Comparison of ENCODE assay signal across 25 cellular contexts in the genomic region with DNA sequence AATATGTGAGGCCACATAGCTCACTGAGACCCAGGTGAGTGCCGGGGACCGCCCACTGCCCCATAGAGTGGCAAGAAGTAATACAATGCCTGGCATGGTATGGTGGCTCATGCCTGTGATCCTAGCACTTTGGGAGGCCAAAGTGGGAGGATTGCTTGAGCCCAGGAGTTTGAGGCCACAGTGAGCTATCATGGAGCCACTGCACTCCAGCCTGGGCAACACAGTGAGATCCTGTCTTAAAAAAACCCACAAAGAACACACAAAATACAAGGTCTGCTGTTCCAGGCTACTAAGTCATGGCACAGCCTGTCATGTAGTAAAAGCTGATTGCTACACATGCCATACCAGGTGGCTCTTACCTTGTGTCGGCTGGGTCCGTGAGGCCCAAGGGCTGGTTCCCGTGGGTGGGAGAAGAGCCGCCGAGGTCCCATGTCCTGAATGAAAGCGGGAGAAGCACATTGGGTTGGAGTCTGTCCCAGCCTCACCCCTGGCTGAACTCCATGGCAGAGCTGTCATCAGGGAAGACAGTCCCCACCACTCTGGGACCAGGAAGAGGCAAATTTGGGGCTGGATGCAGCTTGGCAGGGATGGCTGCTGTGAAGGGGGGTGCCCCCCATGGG. TPM values are rescaled to one million over a fixed set of nuclear protein-coding genes. Genes with fewer than 3 reads are reported as not detected.
"Had no signal": no experiment of that assay in that cellular context is flagged by ENCODE, and none has a peak within 500 bp of the region (broad histone marks: within the 10 kb centered on the region; RNA-seq: fewer than 3 reads in every experiment).

No MANE protein-coding gene starts in this region.

- H3K9me3 Mint-ChIP-seq: natural killer cell; neural crest cell; stimulated activated effector memory CD8-positive, alpha-beta T cell treated with anti-CD3 and anti-CD28 coated beads, Interleukin-12 subunit alpha, Interleukin-12 subunit beta, amount 100 ng/mL, for 72 hours had no signal

- H3K4me1 ChIP-seq: foreskin keratinocyte, prostate gland had no signal

- DNase-seq: dermis blood vessel endothelial cell; effector memory CD4-positive, alpha-beta T cell; foreskin keratinocyte; heart left ventricle; kidney; natural killer cell; right cardiac atrium; sigmoid colon; stimulated activated CD4-positive, alpha-beta T cell treated with anti-CD3 and anti-CD28 coated beads, Interleukin-2, amount 100 ng/mL, for 24 hours; stimulated activated CD4-positive, alpha-beta T cell treated with anti-CD3 and anti-CD28 coated beads, Interleukin-4, amount 100 ng/mL, for 24 hours; stimulated activated naive CD8-positive, alpha-beta T cell treated with anti-CD3 and anti-CD28 coated beads, Interleukin-15, Interleukin-2, amounts not matched to agents 100 U/mL and 50 U/mL, for 24 hours; substantia nigra; testis; tibial artery; upper lobe of left lung had no signal

- H3K36me3 Mint-ChIP-seq: natural killer cell had no signal

- H2AFZ ChIP-seq: hepatocyte had no signal

- H3K27ac ChIP-seq: coronary artery, esophagus muscularis mucosa, foreskin keratinocyte, gastroesophageal sphincter, heart left ventricle, hepatocyte, prostate gland, sigmoid colon, testis, tibial artery, upper lobe of left lung had no signal

- H3K9me3 ChIP-seq: esophagus muscularis mucosa, gastroesophageal sphincter, heart left ventricle, prostate gland, sigmoid colon, testis, tibial artery, upper lobe of left lung had no signal

- H3K4me2 ChIP-seq: hepatocyte had no signal

- H3K27ac Mint-ChIP-seq: natural killer cell had no signal

- H3K27me3 ChIP-seq: esophagus muscularis mucosa, foreskin keratinocyte, gastroesophageal sphincter, heart left ventricle, hepatocyte, sigmoid colon, testis, tibial artery, upper lobe of left lung had no signal

- H3K4me3 ChIP-seq: coronary artery, esophagus muscularis mucosa, gastroesophageal sphincter, heart left ventricle, hepatocyte, prostate gland, sigmoid colon, testis, tibial artery, upper lobe of left lung had no signal

- ATAC-seq: foreskin keratinocyte; gastroesophageal sphincter; heart left ventricle; left lobe of liver; natural killer cell; right cardiac atrium; stimulated activated effector memory CD8-positive, alpha-beta T cell treated with anti-CD3 and anti-CD28 coated beads, Interleukin-12 subunit alpha, Interleukin-12 subunit beta, amount 100 ng/mL, for 72 hours; stimulated activated naive CD8-positive, alpha-beta T cell treated with anti-CD3 and anti-CD28 coated beads, Interleukin-15, Interleukin-2, amounts not matched to agents 100 U/mL and 50 U/mL, for 24 hours had no signal

- H3K4me3 Mint-ChIP-seq: natural killer cell; neural crest cell; stimulated activated effector memory CD8-positive, alpha-beta T cell treated with anti-CD3 and anti-CD28 coated beads, Interleukin-12 subunit alpha, Interleukin-12 subunit beta, amount 100 ng/mL, for 72 hours had no signal

RNA-seq across cellular contexts. Expression of a gene that starts 29.2 kb away (rescaled TPM):
- total RNA-seq: epithelial cell of proximal tubule, neural crest cell, skeletal muscle tissue had no signal
